1 cellular context compared by ENCODE assay signal in the genomic region with DNA sequence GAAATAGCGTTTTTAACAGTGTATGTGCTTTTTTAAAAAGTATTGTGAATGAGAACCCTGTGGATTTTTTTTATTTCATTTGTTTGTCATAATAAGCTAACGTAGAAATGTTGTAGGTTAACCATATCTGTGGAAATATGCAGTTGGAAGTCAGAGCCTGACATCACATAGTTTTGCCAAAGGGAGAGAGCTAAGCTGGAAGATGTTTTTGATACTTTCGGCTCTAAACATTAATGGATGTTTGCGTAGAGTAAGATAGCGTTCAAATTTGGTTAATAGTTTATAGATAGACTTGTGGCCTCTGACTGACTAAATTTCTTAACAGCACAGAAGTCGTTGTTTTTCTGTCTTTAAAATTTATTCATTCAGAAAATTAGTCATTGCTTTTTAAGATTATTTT.
TF ChIP-seq lines count a peak whose summit lies in the region.

No MANE protein-coding gene starts in this region.

TF ChIP-seq in SK-N-SH, 30 proteins besides CTCF, POLR2A, EP300 and RAD21 (continued from another document):
- TF ChIP-seq, protein P1, sequence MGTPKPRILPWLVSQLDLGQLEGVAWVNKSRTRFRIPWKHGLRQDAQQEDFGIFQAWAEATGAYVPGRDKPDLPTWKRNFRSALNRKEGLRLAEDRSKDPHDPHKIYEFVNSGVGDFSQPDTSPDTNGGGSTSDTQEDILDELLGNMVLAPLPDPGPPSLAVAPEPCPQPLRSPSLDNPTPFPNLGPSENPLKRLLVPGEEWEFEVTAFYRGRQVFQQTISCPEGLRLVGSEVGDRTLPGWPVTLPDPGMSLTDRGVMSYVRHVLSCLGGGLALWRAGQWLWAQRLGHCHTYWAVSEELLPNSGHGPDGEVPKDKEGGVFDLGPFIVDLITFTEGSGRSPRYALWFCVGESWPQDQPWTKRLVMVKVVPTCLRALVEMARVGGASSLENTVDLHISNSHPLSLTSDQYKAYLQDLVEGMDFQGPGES (IDR thresholded peaks at IDR 0.05; ENCODE audit: low read depth, low read length) = no peak
- no peak for TF ChIP-seq TEAD4 (IDR thresholded peaks at IDR 0.05; ENCODE audit: borderline replicate concordance, insufficient read depth)
